In the genomic region with DNA sequence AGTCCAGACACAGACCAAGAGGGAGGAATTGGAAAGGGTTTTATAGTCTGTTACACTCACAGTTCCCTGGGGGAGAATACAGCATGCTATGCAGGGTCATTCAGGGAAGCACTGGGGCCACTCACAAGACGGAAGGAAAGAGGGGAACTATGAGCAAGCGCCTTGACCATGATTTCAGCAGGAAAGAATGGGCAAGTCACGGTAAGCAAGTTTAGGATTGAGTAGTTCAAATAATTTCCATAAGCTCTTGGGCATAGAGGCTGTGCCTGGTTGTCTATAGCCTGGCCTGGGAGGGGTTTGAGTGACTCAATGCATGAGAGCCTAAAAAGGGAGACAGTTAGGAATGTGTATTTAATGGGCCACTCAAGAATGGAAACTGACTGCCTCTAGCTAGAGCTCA, we compare ENCODE assay signal across 22 cellular contexts.
DNase-seq lines count a peak whose midpoint lies in the region; ATAC-seq, FAIRE-seq and TF ChIP-seq lines count a peak whose summit lies in the region.
"Had no signal": no experiment of that assay in that cellular context is flagged by ENCODE, and none has a peak within 500 bp of the region (broad histone marks: within the 10 kb centered on the region; RNA-seq: fewer than 3 reads in every experiment).

No MANE protein-coding gene starts in this region.

- H3K4me3 ChIP-seq in BJ (ENCODE audit: low read depth, low read length) (no peak overlapping the region), GM23248 (no peak overlapping the region), astrocyte (ENCODE audit: insufficient read depth, low read depth, low read length) (no peak overlapping the region), mesenchymal stem cell (ENCODE audit: insufficient read depth in 1 of 2, low read depth in 1 of 2, low read length in 2 of 2) (no peak overlapping the region), HAP-1 (no peak overlapping the region)
- H3K4me3 ChIP-seq: SJSA1 had no signal

- H3F3A ChIP-seq in GM23248 (ENCODE audit: insufficient read depth), result no peaks in the 10 kb centered on the region

- peaks cover 9% of the 10 kb centered on the region for H3K9me3 Mint-ChIP-seq in astrocyte (ENCODE audit: unreplicated experiment)

- H3K4me3 Mint-ChIP-seq in astrocyte (ENCODE audit: unreplicated experiment), result no peak overlapping the region
- H3K4me3 Mint-ChIP-seq: CD4-positive, CD25-positive, alpha-beta regulatory T cell; IgD-negative memory B cell had no signal

- DNase-seq in BJ (ENCODE audit: low read depth), result peak; percentile 21
- DNase-seq in GM23248, result peak; percentile 57
- DNase-seq in astrocyte (ENCODE audit: low read depth), result no peak
- peak; percentile 83 for DNase-seq in mesenchymal stem cell
- DNase-seq in HAP-1 (ENCODE audit: low spot score in 2 of 2), result no peak
- DNase-seq in hypothalamus (lab: John Stamatoyannopoulos, UW), result no peak
- no peak for DNase-seq in NCI-H446 (lab: John Stamatoyannopoulos, UW)
- DNase-seq: CD4-positive, CD25-positive, alpha-beta regulatory T cell; DMS79; GF-D8; NCI-H1930; NCI-H2171; NCI-H446 treated with DMSO at 0.1 percent for 48 hours; NCI-H774 had no signal

- H3K79me1 ChIP-seq in mesenchymal stem cell (replicated peaks; ENCODE audit: low read length, poor library complexity, severe bottlenecking), result no peaks in the 10 kb centered on the region

- ATAC-seq in HG03097 (IDR thresholded peaks at IDR 0.05; ENCODE audit: low FRiP score, unreplicated experiment), result no peak

- no peak overlapping the region for H3K14ac ChIP-seq in mesenchymal stem cell (ENCODE audit: low read length in 2 of 2)

- H2BK12ac ChIP-seq in mesenchymal stem cell (ENCODE audit: low read length in 2 of 2), result no peak overlapping the region

- peaks cover 17% of the 10 kb centered on the region for H3K4me1 Mint-ChIP-seq in astrocyte (ENCODE audit: low read depth, unreplicated experiment)
- H3K4me1 Mint-ChIP-seq: CD4-positive, CD25-positive, alpha-beta regulatory T cell had no signal

- H3K27ac ChIP-seq in GM23248 (peak overlapping the region; percentile 35; the same call in 1 of the 2 replicates), astrocyte (ENCODE audit: low read depth, low read length) (no peak overlapping the region), mesenchymal stem cell (ENCODE audit: low read length, poor library complexity, severe bottlenecking) (peak overlapping the region; percentile 54)
- H3K27ac ChIP-seq: SJSA1 had no signal

- H2AK5ac ChIP-seq in mesenchymal stem cell (ENCODE audit: low read length, severe bottlenecking), result no peak overlapping the region

- H2BK15ac ChIP-seq in mesenchymal stem cell (ENCODE audit: low read depth, poor library complexity, severe bottlenecking), result no peak overlapping the region

- H3K27me3 ChIP-seq in BJ (ENCODE audit: control insufficient read depth, insufficient read depth, low read length) (no peaks in the 10 kb centered on the region), GM23248 (replicated peaks; ENCODE audit: insufficient read depth) (no peaks in the 10 kb centered on the region), astrocyte (ENCODE audit: insufficient read depth, low read length) (no peaks in the 10 kb centered on the region), mesenchymal stem cell (ENCODE audit: control insufficient read depth in 1 of 2, insufficient read depth in 1 of 2, low read length in 2 of 2) (no peaks in the 10 kb centered on the region), HAP-1 (ENCODE audit: low read depth) (no peaks in the 10 kb centered on the region)
- H3K27me3 ChIP-seq: SJSA1 had no signal

- no peak overlapping the region for H3K23ac ChIP-seq in mesenchymal stem cell (ENCODE audit: low read length in 2 of 2)

- in situ Hi-C loops in GM23248 (cut with MboI), result no loop called here
- in situ Hi-C loops in HAP-1 (cut with MboI; ENCODE audit: low sequenced_read_pairs), result no loop called here

- H3K4ac ChIP-seq in mesenchymal stem cell (ENCODE audit: low read depth in 1 of 2, low read length in 2 of 2), result no peak overlapping the region

- H2BK5ac ChIP-seq in mesenchymal stem cell (ENCODE audit: low read depth, low read length, poor library complexity, severe bottlenecking), result no peak overlapping the region

- no peak overlapping the region for H2BK120ac ChIP-seq in mesenchymal stem cell (ENCODE audit: low read depth, low read length)

- H3K36me3 Mint-ChIP-seq in astrocyte (ENCODE audit: low read depth, unreplicated experiment), result no peaks in the 10 kb centered on the region
- H3K36me3 Mint-ChIP-seq: CD4-positive, CD25-positive, alpha-beta regulatory T cell; IgD-negative memory B cell had no signal

- no peak for TF ChIP-seq CTCF in BJ (IDR thresholded peaks at IDR 0.05; ENCODE audit: insufficient read depth, low read depth, low read length)
- no peak for TF ChIP-seq CTCF in astrocyte (IDR thresholded peaks at IDR 0.05; ENCODE audit: insufficient read depth, low read depth, low read length)

- H4K20me1 ChIP-seq in GM23248 (ENCODE audit: insufficient read depth), result no peaks in the 10 kb centered on the region
- no peaks in the 10 kb centered on the region for H4K20me1 ChIP-seq in astrocyte (ENCODE audit: insufficient read depth, low read length)

- POLR2A ChIA-PET in BJ (lab: Charles Lee), result no interaction called here

- no peaks in the 10 kb centered on the region for H3K27me3 Mint-ChIP-seq in astrocyte (ENCODE audit: low read depth, unreplicated experiment)
- H3K27me3 Mint-ChIP-seq: CD4-positive, CD25-positive, alpha-beta regulatory T cell had no signal

- FAIRE-seq in astrocyte (lab: Jason Lieb, UNC), result no peak
- FAIRE-seq: A204.1, D721Med, GM19239, H54, HTR-8/SVneo had no signal

- H3K9ac ChIP-seq in GM23248 (no peak overlapping the region), astrocyte (ENCODE audit: low read length) (no peak overlapping the region), mesenchymal stem cell (ENCODE audit: low read length) (no peak overlapping the region)

- H4K8ac ChIP-seq in mesenchymal stem cell (ENCODE audit: low read length), result no peak overlapping the region

- H3K4me2 ChIP-seq in GM23248 (ENCODE audit: unreplicated experiment) (no peak overlapping the region), astrocyte (ENCODE audit: low read length) (no peak overlapping the region), mesenchymal stem cell (ENCODE audit: low read length, poor library complexity, severe bottlenecking) (no peak overlapping the region)

- 50 to 64% methylated on average over 3 of the region's 3 CpGs for WGBS in GM23248 (ENCODE audit: low coverage in 1 of 2, low lambda C conversion rate in 2 of 2, missing lambda C conversion rate in 2 of 2), 2 experiments
- 35% methylated on average over 3 of the region's 3 CpGs for WGBS in mesenchymal stem cell

- H3K79me2 ChIP-seq in GM23248 (ENCODE audit: insufficient read depth) (no peaks in the 10 kb centered on the region), astrocyte (ENCODE audit: insufficient read depth, low read length) (no peaks in the 10 kb centered on the region)

- H3K9me3 ChIP-seq in GM23248 (ENCODE audit: low read depth), result no peaks in the 10 kb centered on the region
- no peaks in the 10 kb centered on the region for H3K9me3 ChIP-seq in astrocyte (ENCODE audit: insufficient read depth, low read depth, low read length)
- no peaks in the 10 kb centered on the region for H3K9me3 ChIP-seq in mesenchymal stem cell (ENCODE audit: control insufficient read depth, low read length)
- H3K9me3 ChIP-seq in HAP-1, result no peaks in the 10 kb centered on the region
- H3K9me3 ChIP-seq: SJSA1 had no signal

- H2AFZ ChIP-seq in GM23248 (no peak overlapping the region), astrocyte (ENCODE audit: low read depth, low read length) (no peak overlapping the region), mesenchymal stem cell (ENCODE audit: low read depth, low read length) (no peak overlapping the region)

- H3K9me2 ChIP-seq in GM23248 (ENCODE audit: insufficient read depth), result no peaks in the 10 kb centered on the region

- H3K18ac ChIP-seq in mesenchymal stem cell (ENCODE audit: low read depth in 1 of 2, low read length in 2 of 2), result no peak overlapping the region

- no peaks in the 10 kb centered on the region for H3K4me1 ChIP-seq in GM23248 (ENCODE audit: insufficient read depth)
- no peaks in the 10 kb centered on the region for H3K4me1 ChIP-seq in astrocyte (ENCODE audit: insufficient read depth, low read length)
- no peaks in the 10 kb centered on the region for H3K4me1 ChIP-seq in mesenchymal stem cell (ENCODE audit: control insufficient read depth, insufficient read depth, low read depth, low read length)
- peaks cover 6% of the 10 kb centered on the region for H3K4me1 ChIP-seq in HAP-1
- H3K4me1 ChIP-seq: SJSA1 had no signal

- no peak overlapping the region for H4K91ac ChIP-seq in mesenchymal stem cell (ENCODE audit: low read length)

- H3K27ac Mint-ChIP-seq in astrocyte (ENCODE audit: unreplicated experiment), result peak overlapping the region; percentile 77
- H3K27ac Mint-ChIP-seq: CD4-positive, CD25-positive, alpha-beta regulatory T cell; IgD-negative memory B cell had no signal

- H3K36me3 ChIP-seq in BJ (ENCODE audit: control insufficient read depth, insufficient read depth, low read length), result no peaks in the 10 kb centered on the region
- H3K36me3 ChIP-seq in GM23248 (ENCODE audit: low read depth), result no peaks in the 10 kb centered on the region
- H3K36me3 ChIP-seq in astrocyte (ENCODE audit: insufficient read depth, low read length), result no peaks in the 10 kb centered on the region
- H3K36me3 ChIP-seq in mesenchymal stem cell (ENCODE audit: control insufficient read depth in 1 of 2, insufficient read depth in 2 of 2, low read depth in 1 of 2, low read length in 2 of 2), result no peaks in the 10 kb centered on the region
- H3K36me3 ChIP-seq in HAP-1 (replicated peaks), result no peaks in the 10 kb centered on the region
- H3K36me3 ChIP-seq: SJSA1 had no signal

- CTCF ChIA-PET in BJ (lab: Yijun Ruan, JAX), result no interaction called here

Comparison
In these comparisons a context has a peak if more than half of its experiments do, and no peak if none do; other contexts are left out.
1. DNase-seq: peak in BJ (single experiment), GM23248 (single experiment) and mesenchymal stem cell (single experiment); none in astrocyte (single experiment), HAP-1 (0 of 2), hypothalamus (0 of 51) and NCI-H446 (0 of 2).